In the genomic region with DNA sequence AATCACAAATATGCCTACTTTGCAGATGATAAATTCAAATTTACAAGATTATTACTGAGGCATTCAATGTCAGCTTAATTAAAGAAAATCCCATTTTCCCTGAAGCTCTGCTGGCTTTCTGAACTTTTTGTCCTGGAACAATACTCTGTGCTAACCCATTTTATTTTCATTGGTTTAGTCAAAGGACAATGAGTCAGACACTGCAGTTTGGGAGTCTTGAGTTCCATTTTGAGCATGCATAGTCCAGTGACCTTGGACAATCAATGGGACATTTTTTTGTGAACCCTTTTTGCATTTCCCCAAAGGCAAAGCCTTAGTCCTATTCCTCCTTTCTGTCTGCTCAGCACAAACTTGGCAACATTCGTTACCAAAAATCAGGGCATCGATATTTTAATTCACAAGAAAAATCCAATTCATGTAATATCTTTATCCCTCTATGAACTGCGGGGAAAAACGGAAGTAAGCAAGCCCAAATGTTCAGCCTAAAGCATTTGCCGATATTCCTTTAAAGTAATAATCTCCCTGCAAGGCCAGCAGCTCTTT, we compare ENCODE assay signal across 17 cellular contexts.
A peak's percentile ranks its signal among the peaks of the same experiment; 100 is the strongest.
DNase-seq lines count a peak whose midpoint lies in the region; ATAC-seq, FAIRE-seq and TF ChIP-seq lines count a peak whose summit lies in the region.
"Had no signal": no experiment of that assay in that cellular context is flagged by ENCODE, and none has a peak within 500 bp of the region (broad histone marks: within the 10 kb centered on the region; RNA-seq: fewer than 3 reads in every experiment).

No MANE protein-coding gene starts in this region.

- H3K4me3 ChIP-seq in brain microvascular endothelial cell (ENCODE audit: low read depth, low read length) (no peak overlapping the region), heart right ventricle (peak overlapping the region in 7 of 10 donors; percentile 1 to 38 (median 26)), pancreas (peak overlapping the region in 2 of 4 donors; percentile 13 to 28), uterus (no peak overlapping the region)
- H3K4me3 ChIP-seq: prostate gland, SJSA1 had no signal

- intact Hi-C loops in heart right ventricle (cut with DNase I) (loop anchor here in 6 of 10 donors (2.0 to 10.0 kb wide), 7 partner anchors 88 to 381 kb away; a partner anchor contains a TSS), pancreas (cut with DNase I) (no loop called here), uterus (cut with DNase I; ENCODE audit: low total_unique reads) (no loop called here)

- DNase-seq in brain microvascular endothelial cell: no peak
- DNase-seq in heart right ventricle: no peak
- no peak for DNase-seq in pancreas
- no peak for DNase-seq in uterus
- DNase-seq in T-helper 1 cell: no peak
- no peak for DNase-seq in GM13976 (ENCODE audit: low spot score)
- no peak for DNase-seq in putamen (ENCODE audit: low spot score)
- DNase-seq: activated CD8-positive, alpha-beta memory T cell treated with anti-CD3 and anti-CD28 coated beads for 24 hours; activated gamma-delta T cell; CD4-positive, alpha-beta T cell; midbrain; NCI-H1694 treated with DMSO at 0.1 percent for 48 hours; stimulated activated naive CD4-positive, alpha-beta T cell treated with Interleukin-2 at 50 U/mL for 16 hours had no signal

- FAIRE-seq in pancreas (lab: Jason Lieb, UNC): no peak

- H3K27ac ChIP-seq in brain microvascular endothelial cell: peak overlapping the region; percentile 20
- peak overlapping the region; percentile 65 to 90 (median 81) for H3K27ac ChIP-seq in heart right ventricle
- peak overlapping the region; percentile 67 to 80 (median 76) for H3K27ac ChIP-seq in pancreas
- H3K27ac ChIP-seq in uterus: peak overlapping the region; percentile 79 to 86
- H3K27ac ChIP-seq: KMS-11, prostate gland, SJSA1 had no signal

- H3K36me3 ChIP-seq in brain microvascular endothelial cell (replicated peaks) (no peaks in the 10 kb centered on the region), heart right ventricle (no peaks in the 10 kb centered on the region), pancreas (no peaks in the 10 kb centered on the region), uterus (no peaks in the 10 kb centered on the region)
- H3K36me3 ChIP-seq: prostate gland, SJSA1 had no signal

- TF ChIP-seq CTCF in brain microvascular endothelial cell (IDR thresholded peaks at IDR 0.05; ENCODE audit: low read depth, low read length, missing control alignments) (no peak), heart right ventricle (IDR thresholded peaks at IDR 0.05) (no peak), pancreas (IDR thresholded peaks at IDR 0.05) (no peak), uterus (IDR thresholded peaks at IDR 0.05) (no peak), GM13976 (IDR thresholded peaks at IDR 0.05; ENCODE audit: borderline replicate concordance, control extremely low read depth, extremely low read depth, insufficient read depth, missing control alignments) (no peak)

- no peak for TF ChIP-seq POLR2A in uterus (IDR thresholded peaks at IDR 0.05)

- H3K4me1 ChIP-seq in heart right ventricle (peaks cover 8 to 61% (median 50%) of the 10 kb centered on the region in 9 donors), pancreas (peaks cover 10 to 43% (median 17%) of the 10 kb centered on the region in 3 donors), uterus (peaks cover 0 to 10% of the 10 kb centered on the region in 2 donors)
- H3K4me1 ChIP-seq: prostate gland, SJSA1 had no signal

- 21 to 32% methylated on average over 5 of the region's 5 CpGs for WGBS in heart right ventricle, 2 donors
- 6 to 9% methylated on average over 5 of the region's 5 CpGs for WGBS in pancreas, 2 donors

- in situ Hi-C loops in brain microvascular endothelial cell (cut with HindIII; ENCODE audit: low pct_ligation_motif_present, low sequenced_read_pairs): no loop called here
- in situ Hi-C loops in GM13976 (cut with MboI; ENCODE audit: low sequenced_read_pairs, unreplicated experiment): no loop called here

- H3K27me3 ChIP-seq in brain microvascular endothelial cell (replicated peaks) (no peaks in the 10 kb centered on the region), heart right ventricle (no peaks in the 10 kb centered on the region), pancreas (no peaks in the 10 kb centered on the region), uterus (no peaks in the 10 kb centered on the region)
- H3K27me3 ChIP-seq: SJSA1 had no signal

- H3K9me3 ChIP-seq in heart right ventricle (no peaks in the 10 kb centered on the region), pancreas (no peaks in the 10 kb centered on the region), uterus (no peaks in the 10 kb centered on the region)
- H3K9me3 ChIP-seq: prostate gland, SJSA1 had no signal

- peak in 5 of 8 donors; percentile 9 to 52 (median 14) for ATAC-seq in heart right ventricle
- ATAC-seq in pancreas: peak; percentile 27 to 45 (median 40)
- no peak for ATAC-seq in HG03565 (IDR thresholded peaks at IDR 0.05; ENCODE audit: unreplicated experiment)

Comparison
In these comparisons a context has a peak if more than half of its experiments do, and no peak if none do; other contexts are left out.
1. H3K27ac ChIP-seq: peak in every context shown above with its lines; median percentile 82 in uterus; 81 in heart right ventricle; 76 in pancreas; 20 in brain microvascular endothelial cell.
2. H3K4me3 ChIP-seq: peak in heart right ventricle (7 of 10); none in brain microvascular endothelial cell (single experiment) and uterus (0 of 2).
3. intact Hi-C loops: an anchor here in heart right ventricle (2.0 to 10.0 kb wide); none called in pancreas and uterus.